Comparison of ENCODE assay signal across 8 cellular contexts in the genomic region with DNA sequence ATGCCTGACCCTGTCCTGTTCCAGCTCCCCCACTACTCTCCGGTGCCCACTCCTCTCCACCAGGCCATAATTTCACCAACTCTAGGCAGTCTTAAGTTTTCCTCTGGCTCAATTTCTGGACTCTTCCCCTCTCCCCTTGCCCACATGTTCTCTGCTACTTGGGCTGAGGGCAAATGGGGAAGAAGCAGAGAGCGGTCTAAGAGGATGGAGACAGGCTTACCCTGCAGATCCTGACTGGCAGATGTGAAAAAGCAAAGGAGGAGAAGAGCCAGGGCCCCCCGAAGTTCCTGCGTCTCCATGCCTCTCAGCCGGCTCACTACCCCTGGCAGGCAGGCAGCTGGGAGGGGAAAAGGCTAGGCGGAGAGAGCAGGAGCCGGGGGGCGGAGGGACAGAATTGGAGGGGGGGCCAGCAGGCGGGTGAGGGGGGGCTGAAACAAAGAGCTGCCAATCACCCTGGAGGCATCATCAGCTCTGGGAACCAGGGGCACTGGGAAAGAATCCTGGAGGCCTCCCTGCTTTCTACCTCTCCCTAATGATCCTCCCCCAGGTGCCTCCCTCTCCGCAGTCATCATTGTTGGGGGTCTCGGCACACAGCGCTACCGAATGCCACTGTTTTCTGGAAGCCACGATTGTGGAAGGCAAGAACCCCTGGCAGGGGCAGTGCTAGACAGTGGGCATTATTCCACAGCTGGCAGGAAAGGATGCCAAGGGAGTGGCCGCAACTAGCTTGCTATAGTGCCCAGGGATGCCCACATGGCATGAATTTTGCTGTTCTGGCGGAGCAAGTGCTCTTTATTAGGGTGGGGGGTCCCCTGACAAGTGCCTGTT. TPM values are rescaled to one million over a fixed set of nuclear protein-coding genes. Genes with fewer than 3 reads are reported as not detected.
A peak's percentile ranks its signal among the peaks of the same experiment; 100 is the strongest.
DNase-seq lines count a peak whose midpoint lies in the region; ATAC-seq, FAIRE-seq and TF ChIP-seq lines count a peak whose summit lies in the region.

A gene (minus strand): TSS at position 320 of the 828 bp plus-strand sequence. CDS start 21 bp downstream, at position 299.

- H3K36me3 ChIP-seq in bronchial epithelial cell (ENCODE audit: control insufficient read depth, insufficient read depth, low read length), result peaks cover 7% of the 10 kb centered on the region
- H3K36me3 ChIP-seq in kidney epithelial cell (ENCODE audit: control insufficient read depth, insufficient read depth, low read length), result no peaks in the 10 kb centered on the region
- H3K36me3 ChIP-seq in smooth muscle cell (ENCODE audit: low read depth), result no peaks in the 10 kb centered on the region

- H4K20me1 ChIP-seq in smooth muscle cell (ENCODE audit: low read depth), result no peaks in the 10 kb centered on the region

- H3K4me3 ChIP-seq in bronchial epithelial cell (ENCODE audit: low read depth, low read length), result peak within 1 kb of the TSS; percentile 90
- peak within 1 kb of the TSS; percentile 75 for H3K4me3 ChIP-seq in kidney epithelial cell (ENCODE audit: low read depth, low read length)
- H3K4me3 ChIP-seq in smooth muscle cell, result peak within 1 kb of the TSS; percentile 81

- peak within 1 kb of the TSS; percentile 96 for H3K4me2 ChIP-seq in smooth muscle cell

- peak within 1 kb of the TSS; percentile 100 for H3K9ac ChIP-seq in smooth muscle cell (ENCODE audit: low read depth)

- H3K79me2 ChIP-seq in smooth muscle cell (ENCODE audit: low read depth), result peaks cover 12% of the 10 kb centered on the region

- DNase-seq in NCI-H510A treated with DMSO at 0.1 percent for 48 hours (lab: John Stamatoyannopoulos, UW) (peak; percentile 58), NCI-H510A (lab: John Stamatoyannopoulos, UW) (no peak), NCI-H69 (lab: John Stamatoyannopoulos, UW) (peak; percentile 90), bronchial epithelial cell (ENCODE audit: low read depth) (no peak), kidney epithelial cell (ENCODE audit: low read depth) (no peak), smooth muscle cell (lab: John Stamatoyannopoulos, UW; ENCODE audit: unreplicated experiment) (no peak), NCI-H774 (lab: John Stamatoyannopoulos, UW) (no peak)

- H3F3A ChIP-seq in smooth muscle cell (ENCODE audit: low read depth), result peaks cover 4% of the 10 kb centered on the region

- no peak for ATAC-seq in GM18511 (IDR thresholded peaks at IDR 0.05; ENCODE audit: unreplicated experiment)

- H3K27me3 ChIP-seq in bronchial epithelial cell (ENCODE audit: control insufficient read depth, insufficient read depth, low read length) (no peaks in the 10 kb centered on the region), kidney epithelial cell (ENCODE audit: control insufficient read depth, insufficient read depth, low read length) (no peaks in the 10 kb centered on the region), smooth muscle cell (ENCODE audit: low read depth) (no peaks in the 10 kb centered on the region)

- H3K4me1 ChIP-seq in smooth muscle cell (ENCODE audit: low read depth), result peaks cover 10% of the 10 kb centered on the region

- 22% methylated on average over 16 of the region's 16 CpGs for WGBS in smooth muscle cell (ENCODE audit: low lambda C conversion rate)

- H3K9me3 ChIP-seq in smooth muscle cell (replicated peaks; ENCODE audit: low read depth), result no peaks in the 10 kb centered on the region

- TF ChIP-seq CTCF in bronchial epithelial cell (IDR thresholded peaks at IDR 0.05; ENCODE audit: insufficient read depth, low read length, severe bottlenecking) (no peak), kidney epithelial cell (IDR thresholded peaks at IDR 0.05; ENCODE audit: insufficient read depth, low read length, poor library complexity, severe bottlenecking) (no peak), smooth muscle cell (IDR thresholded peaks at IDR 0.05; ENCODE audit: borderline replicate concordance, insufficient read depth, poor library complexity, severe bottlenecking) (no peak)

- no peak for FAIRE-seq in bronchial epithelial cell (lab: Jason Lieb, UNC)

- H3K27ac ChIP-seq in smooth muscle cell (ENCODE audit: low read depth), result peak within 1 kb of the TSS; percentile 100

- H2AFZ ChIP-seq in smooth muscle cell (ENCODE audit: low read depth), result peak within 1 kb of the TSS; percentile 42

RNA-seq across cellular contexts. Expression of the gene that starts here (rescaled TPM):
- total RNA-seq in bronchial epithelial cell, result 16.3 and 19.6 TPM in 2 replicates
- 51.5 and 58.1 TPM in 2 replicates for total RNA-seq in kidney epithelial cell
- 17.2 and 28.5 TPM in 2 replicates for total RNA-seq in smooth muscle cell
- polyA plus RNA-seq in smooth muscle cell, result 15.7 and 20.1 TPM in 2 replicates

Comparison
In these comparisons a context has a peak if more than half of its experiments do, and no peak if none do; other contexts are left out.
1. DNase-seq: peak in NCI-H510A treated with DMSO at 0.1 percent for 48 hours (single experiment) and NCI-H69 (single experiment); none in NCI-H510A (single experiment), bronchial epithelial cell (single experiment), kidney epithelial cell (single experiment), smooth muscle cell (single experiment) and NCI-H774 (single experiment).
2. Peak in every context shown above with its lines, with median percentiles within 50 percentile points of each other: H3K4me3 ChIP-seq.